In the genomic region with DNA sequence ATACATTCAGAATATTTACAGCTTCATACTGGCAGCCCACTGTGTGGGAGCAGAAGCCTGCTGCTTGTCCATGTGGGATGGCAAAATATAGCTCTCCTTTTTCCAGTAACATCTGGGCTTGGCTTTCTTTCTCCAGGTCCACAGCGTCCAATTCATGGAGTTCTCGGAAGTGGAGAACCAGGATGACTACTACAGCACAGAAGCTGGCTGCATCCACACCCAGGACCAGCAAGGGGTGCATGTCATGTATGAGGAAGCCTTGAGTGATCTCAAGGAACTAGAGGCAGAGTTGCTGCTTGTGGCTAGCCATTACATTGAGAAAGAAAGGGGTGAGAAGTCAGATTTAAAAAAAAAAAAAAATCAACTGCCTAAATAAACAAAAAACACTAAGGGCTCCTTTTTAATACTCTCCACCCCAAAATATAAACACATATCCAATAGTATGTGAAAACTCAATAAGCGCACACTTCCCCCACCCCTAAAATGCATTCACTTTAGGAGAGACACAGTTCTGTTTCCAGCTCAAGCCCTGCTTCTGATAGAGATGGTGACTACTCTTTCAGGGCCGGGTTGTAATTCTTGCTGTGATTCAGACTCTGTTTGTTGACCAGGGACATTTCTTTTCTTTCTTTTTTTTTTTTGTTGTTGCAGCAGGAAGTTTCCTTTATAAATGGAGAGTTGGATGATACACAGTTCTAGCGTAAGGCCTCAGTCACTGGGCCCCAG, we compare ENCODE assay signal across 14 cellular contexts.
DNase-seq lines count a peak whose midpoint lies in the region; ATAC-seq, FAIRE-seq and TF ChIP-seq lines count a peak whose summit lies in the region.
"Had no signal": no experiment of that assay in that cellular context is flagged by ENCODE, and none has a peak within 500 bp of the region (broad histone marks: within the 10 kb centered on the region; RNA-seq: fewer than 3 reads in every experiment).

No MANE protein-coding gene starts in this region.

- H3K27me3 ChIP-seq in GM23338 (ENCODE audit: insufficient read depth) (no peaks in the 10 kb centered on the region), adipocyte (replicated peaks; ENCODE audit: control insufficient read depth, insufficient read depth, low read length) (no peaks in the 10 kb centered on the region), left lung (no peaks in the 10 kb centered on the region), stomach (no peaks in the 10 kb centered on the region)

- H3K9me3 Mint-ChIP-seq in GM23338, result no peaks in the 10 kb centered on the region; the same call in 2 of the 3 replicates
- peaks cover 0 to 8% of the 10 kb centered on the region in 2 donors for H3K9me3 Mint-ChIP-seq in activated T-cell treated with anti-CD3 and anti-CD28 coated beads, Interleukin-2, amount 50 U/mL, for 72 hours
- H3K9me3 Mint-ChIP-seq: activated naive CD4-positive, alpha-beta T cell treated with anti-CD3 and anti-CD28 coated beads, Interleukin-2, amount 50 U/mL, for 24 hours; stimulated activated naive CD8-positive, alpha-beta T cell treated with anti-CD3 and anti-CD28 coated beads, Interleukin-15, Interleukin-2, amounts not matched to agents 100 ng/mL and 50 ng/mL, for 24 hours had no signal

- H3F3A ChIP-seq in GM23338 (replicated peaks; ENCODE audit: low read depth), result no peaks in the 10 kb centered on the region

- peak overlapping the region; percentile 50 for H3K9ac ChIP-seq in adipocyte (ENCODE audit: low read length)

- H3K9me3 ChIP-seq in adipocyte (ENCODE audit: control insufficient read depth, low read length) (no peaks in the 10 kb centered on the region), left lung (no peaks in the 10 kb centered on the region), stomach (no peaks in the 10 kb centered on the region)

- H3K4me3 ChIP-seq in GM23338 (no peak overlapping the region), adipocyte (ENCODE audit: low read length) (no peak overlapping the region), left lung (no peak overlapping the region), stomach (no peak overlapping the region)

- H3K79me2 ChIP-seq in GM23338 (replicated peaks; ENCODE audit: insufficient read depth), result no peaks in the 10 kb centered on the region

- H3K36me3 Mint-ChIP-seq in GM23338 (ENCODE audit: low read depth), result no peaks in the 10 kb centered on the region
- peaks cover 0 to 2% of the 10 kb centered on the region in 2 donors for H3K36me3 Mint-ChIP-seq in activated T-cell treated with anti-CD3 and anti-CD28 coated beads, Interleukin-2, amount 50 U/mL, for 72 hours (ENCODE audit: insufficient read depth in 2 of 2)
- H3K36me3 Mint-ChIP-seq: activated naive CD4-positive, alpha-beta T cell treated with anti-CD3 and anti-CD28 coated beads, Interleukin-2, amount 50 U/mL, for 24 hours; naive B cell had no signal

- no peak for FAIRE-seq in GM19239 (lab: Jason Lieb, UNC)

- TF ChIP-seq CTCF in GM23338 (conservative IDR thresholded peaks at IDR 0.05; ENCODE audit: low read depth in 2 of 2) (no peak), left lung (IDR thresholded peaks at IDR 0.05) (no peak), stomach (IDR thresholded peaks at IDR 0.05) (no peak)

- H3K27me3 Mint-ChIP-seq in GM23338 (ENCODE audit: insufficient read depth, low read depth, poor library complexity), result peaks cover 4% of the 10 kb centered on the region
- H3K27me3 Mint-ChIP-seq in activated T-cell treated with anti-CD3 and anti-CD28 coated beads, Interleukin-2, amount 50 U/mL, for 72 hours (ENCODE audit: low read depth), result peaks cover 11% of the 10 kb centered on the region
- H3K27me3 Mint-ChIP-seq: activated CD4-positive, alpha-beta T cell treated with anti-CD3 and anti-CD28 coated beads, Interleukin-2, amount 10 ng/mL, durations not matched to agents 24 days and 14 days; naive B cell; stimulated activated naive CD8-positive, alpha-beta T cell treated with anti-CD3 and anti-CD28 coated beads, Interleukin-15, Interleukin-2, amounts not matched to agents 100 ng/mL and 50 ng/mL, for 24 hours had no signal

- H3K27ac ChIP-seq in GM23338 (ENCODE audit: low read depth) (no peak overlapping the region), left lung (peak overlapping the region in 1 of 2 donors; percentile 71), stomach (peak overlapping the region in 4 of 5 donors; percentile 14 to 64 (median 34))

- H3K4me1 ChIP-seq in GM23338 (ENCODE audit: insufficient read depth), result peaks cover 9% of the 10 kb centered on the region
- peaks cover 78% of the 10 kb centered on the region for H3K4me1 ChIP-seq in adipocyte (ENCODE audit: control insufficient read depth, insufficient read depth, low read length)
- H3K4me1 ChIP-seq in left lung, result peaks cover 0 to 67% of the 10 kb centered on the region in 2 donors
- peaks cover 0 to 26% (median 4%) of the 10 kb centered on the region in 4 donors for H3K4me1 ChIP-seq in stomach

- no peaks in the 10 kb centered on the region for H3K36me3 ChIP-seq in GM23338 (ENCODE audit: insufficient read depth)
- H3K36me3 ChIP-seq in adipocyte (ENCODE audit: control insufficient read depth, insufficient read depth, low read length, severe bottlenecking), result no peaks in the 10 kb centered on the region
- no peaks in the 10 kb centered on the region for H3K36me3 ChIP-seq in left lung
- no peaks in the 10 kb centered on the region for H3K36me3 ChIP-seq in stomach

- no peak for TF ChIP-seq POLR2A in stomach (IDR thresholded peaks at IDR 0.05)

- no peak for DNase-seq in GM23338 (ENCODE audit: low spot score)
- peak; percentile 10 for DNase-seq in adipocyte (ENCODE audit: low read depth)
- peak in 1 of 2 donors; percentile 39 for DNase-seq in left lung
- no peak for DNase-seq in stomach
- DNase-seq in activated T-cell treated with anti-CD3 and anti-CD28 coated beads, Interleukin-2, amount 50 U/mL, for 72 hours, result no peak
- DNase-seq in HuH-7 (ENCODE audit: low spot score), result no peak
- DNase-seq in GM19239 (ENCODE audit: insufficient read length, low spot score), result no peak
- DNase-seq: activated CD4-positive, alpha-beta T cell treated with anti-CD3 and anti-CD28 coated beads, Interleukin-2, amount 10 ng/mL, durations not matched to agents 24 days and 14 days; naive B cell; NCI-H1092 treated with DMSO at 0.1 percent for 48 hours; NCI-H526 had no signal

- H3K4me1 Mint-ChIP-seq in GM23338, result peaks cover 6% of the 10 kb centered on the region
- H3K4me1 Mint-ChIP-seq in activated T-cell treated with anti-CD3 and anti-CD28 coated beads, Interleukin-2, amount 50 U/mL, for 72 hours (ENCODE audit: low read depth), result peaks cover 26% of the 10 kb centered on the region

- no peak overlapping the region for H3K4me2 ChIP-seq in GM23338

- no peak for TF ChIP-seq EP300 in stomach (IDR thresholded peaks at IDR 0.05)

- no peak for ATAC-seq in GM23338
- peak; percentile 52 for ATAC-seq in left lung
- no peak for ATAC-seq in GM19467 (IDR thresholded peaks at IDR 0.05; ENCODE audit: unreplicated experiment)
- ATAC-seq in activated T-cell treated with anti-CD3 and anti-CD28 coated beads, Interleukin-2, amount 50 U/mL, for 72 hours (replicated peaks in 1 of 2), result no peak

- no peak overlapping the region for H3K4me3 Mint-ChIP-seq in GM23338
- no peak overlapping the region for H3K4me3 Mint-ChIP-seq in activated T-cell treated with anti-CD3 and anti-CD28 coated beads, Interleukin-2, amount 50 U/mL, for 72 hours
- H3K4me3 Mint-ChIP-seq: activated CD4-positive, alpha-beta T cell treated with anti-CD3 and anti-CD28 coated beads, Interleukin-2, amount 10 ng/mL, durations not matched to agents 24 days and 14 days; activated naive CD4-positive, alpha-beta T cell treated with anti-CD3 and anti-CD28 coated beads, Interleukin-2, amount 50 U/mL, for 24 hours; naive B cell; stimulated activated naive CD8-positive, alpha-beta T cell treated with anti-CD3 and anti-CD28 coated beads, Interleukin-15, Interleukin-2, amounts not matched to agents 100 ng/mL and 50 ng/mL, for 24 hours had no signal

- 70 to 79% (median 76%) methylated on average over 5 of the region's 5 CpGs for WGBS in stomach, 5 donors

- H4K20me1 ChIP-seq in GM23338 (replicated peaks; ENCODE audit: insufficient read depth), result no peaks in the 10 kb centered on the region

- intact Hi-C loops in left lung (cut with DNase I) (no loop called here), stomach (cut with DNase I; ENCODE audit: low total_unique reads) (no loop called here)

- H2AFZ ChIP-seq in GM23338, result peak overlapping the region; percentile 76

- H3K27ac Mint-ChIP-seq in GM23338, result peak overlapping the region; percentile 22; the same call in 1 of the 2 replicates
- H3K27ac Mint-ChIP-seq in activated T-cell treated with anti-CD3 and anti-CD28 coated beads, Interleukin-2, amount 50 U/mL, for 72 hours, result no peak overlapping the region
- H3K27ac Mint-ChIP-seq: activated CD4-positive, alpha-beta T cell treated with anti-CD3 and anti-CD28 coated beads, Interleukin-2, amount 10 ng/mL, durations not matched to agents 24 days and 14 days; activated naive CD4-positive, alpha-beta T cell treated with anti-CD3 and anti-CD28 coated beads, Interleukin-2, amount 50 U/mL, for 24 hours; naive B cell; stimulated activated naive CD8-positive, alpha-beta T cell treated with anti-CD3 and anti-CD28 coated beads, Interleukin-15, Interleukin-2, amounts not matched to agents 100 ng/mL and 50 ng/mL, for 24 hours had no signal

- H3K9me2 ChIP-seq in GM23338 (ENCODE audit: insufficient read depth), result peaks cover 7% of the 10 kb centered on the region; the same call in 1 of the 2 replicates

TF ChIP-seq in GM23338, 12 proteins besides CTCF, POLR2A, EP300 and RAD21 (continues in another document):
- no peak for TF ChIP-seq CREB1 (CRISPR knock-in tag; IDR thresholded peaks at IDR 0.05; ENCODE audit: low read depth)
- TF ChIP-seq EZH2 (IDR thresholded peaks at IDR 0.05; ENCODE audit: low read depth, unreplicated experiment), result no peak
